19 cellular contexts compared by ENCODE assay signal in the genomic region with DNA sequence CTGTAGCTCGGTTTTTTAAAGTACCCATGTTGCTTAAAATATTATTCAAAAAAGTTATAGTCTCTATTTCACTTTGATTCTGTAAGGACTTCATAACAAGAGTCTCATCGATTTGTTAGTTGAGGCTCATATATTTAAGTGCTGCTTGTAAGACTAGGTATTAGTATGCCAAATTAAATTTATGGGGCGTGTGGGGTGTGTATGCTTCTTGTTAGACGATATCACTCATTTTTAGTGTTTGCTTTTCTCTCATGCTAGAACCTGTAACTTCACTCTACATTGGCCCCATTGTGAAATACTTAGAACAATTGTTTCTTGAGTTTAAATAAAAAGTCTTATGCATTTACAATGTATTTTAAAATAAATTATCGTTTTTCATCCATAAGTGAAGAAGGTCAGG.
"Had no signal": no experiment of that assay in that cellular context is flagged by ENCODE, and none has a peak within 500 bp of the region (broad histone marks: within the 10 kb centered on the region; RNA-seq: fewer than 3 reads in every experiment).

No MANE protein-coding gene starts in this region.

- DNase-seq: Kasumi-1, MM.1S, NCI-H1092 treated with DMSO at 0.1 percent for 48 hours, NCI-H1436, NCI-H187, NCI-H2029, NCI-H2081 treated with DMSO at 0.1 percent for 48 hours, NCI-H2227 treated with DMSO at 0.1 percent for 48 hours, NCI-H524, NCI-H526 treated with DMSO at 0.1 percent for 48 hours, NCI-H774, Right ventricle myocardium superior, RPMI8226, SIG-M5, SW 1271 had no signal

- H3K9me3 ChIP-seq: SJSA1 had no signal

- H3K4me1 ChIP-seq: SJSA1 had no signal

- H3K27ac ChIP-seq: KMS-11, SJSA1, SK-N-MC had no signal

- FAIRE-seq: K562 had no signal

- H3K4me3 ChIP-seq: K562, SJSA1, SK-N-MC had no signal

- ATAC-seq: K562 had no signal

- H3K27me3 ChIP-seq: SJSA1 had no signal

- H3K36me3 ChIP-seq: SJSA1 had no signal

- H3K4me2 ChIP-seq: KMS-11 had no signal
